ENCODE assay signal across 23 cellular contexts in genomic region chr1:6334261-6334993, GRCh38.
"Had no signal": no experiment of that assay in that cellular context is flagged by ENCODE, and none has a peak within 500 bp of the region (broad histone marks: within the 10 kb centered on the region; RNA-seq: fewer than 3 reads in every experiment).

No MANE protein-coding gene starts in this region.

- H3K36me3 ChIP-seq: MG63, SJCRH30 had no signal

- DNase-seq: Karpas-422, KG1, MG63, NCI-H1092, NCI-H1105 treated with DMSO at 0.1 percent for 48 hours, NCI-H1417 treated with DMSO at 0.1 percent for 48 hours, NCI-H146, NCI-H1694 treated with DMSO at 0.1 percent for 48 hours, NCI-H1930, NCI-H2081, NCI-H2107, NCI-H2227 treated with DMSO at 0.1 percent for 48 hours, NCI-H524, NCI-H526 treated with DMSO at 0.1 percent for 48 hours, NCI-H774, RPMI8226, SHP77 treated with DMSO at 0.1 percent for 48 hours, SJCRH30 had no signal

- H3K4me3 ChIP-seq: MG63, SJCRH30 had no signal

- FAIRE-seq: HTR-8/SVneo, RCC 7860 had no signal

- H3K27ac ChIP-seq: HL-60, SJCRH30 had no signal

- H3K27me3 ChIP-seq: MG63, SJCRH30 had no signal

- ATAC-seq: Right ventricle myocardium inferior, SK-N-SH treated with all-trans-retinoic acid at 6 μM for 48 hours had no signal

- H3K9me3 ChIP-seq: MG63, SJCRH30 had no signal
